8 cellular contexts compared by ENCODE assay signal in the genomic region with DNA sequence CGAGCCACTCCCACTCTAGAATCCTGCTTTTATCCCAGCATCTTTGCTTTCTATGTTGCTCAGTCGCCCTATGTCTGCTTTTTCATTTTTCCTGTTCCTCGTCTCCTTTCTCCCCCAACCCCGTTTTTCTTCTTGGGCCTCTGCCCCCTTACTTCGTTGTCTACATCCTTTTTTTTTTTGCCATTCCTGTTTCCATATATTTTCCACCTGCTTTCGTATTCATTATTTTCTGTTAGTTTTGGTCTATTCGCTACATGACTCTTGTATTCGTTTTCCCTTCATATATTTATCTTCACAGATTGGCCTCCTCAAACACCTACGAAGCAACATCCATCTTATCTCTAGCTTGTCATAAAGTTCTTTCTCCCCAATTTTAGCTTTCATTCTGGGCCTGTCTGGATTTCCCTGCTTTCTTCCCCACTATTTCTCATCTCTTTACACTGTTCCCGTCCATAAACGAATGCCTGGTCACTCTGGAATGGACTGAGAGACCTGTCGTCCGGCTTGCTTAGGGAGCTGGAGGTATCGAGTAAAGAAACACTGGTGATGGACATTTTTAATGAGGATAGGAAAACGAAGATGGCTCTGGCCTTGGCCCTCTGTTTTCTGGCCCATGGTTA. TPM values are rescaled to one million over a fixed set of nuclear protein-coding genes. Genes with fewer than 3 reads are reported as not detected.
DNase-seq lines count a peak whose midpoint lies in the region; TF ChIP-seq lines count a peak whose summit lies in the region.

No MANE protein-coding gene starts in this region.

- no peak for DNase-seq in T-helper 1 cell
- DNase-seq in adipocyte (ENCODE audit: low read depth), result peak; percentile 38
- no peak for DNase-seq in kidney epithelial cell (ENCODE audit: low read depth)
- DNase-seq in substantia nigra (lab: John Stamatoyannopoulos, UW), result peak in 1 of 49 donors; percentile 2
- no peak for DNase-seq in ureter (ENCODE audit: low spot score)
- DNase-seq in middle frontal gyrus (ENCODE audit: extremely low spot score, low spot score), result no peak
- DNase-seq in stimulated activated CD4-positive, alpha-beta T cell treated with anti-CD3 and anti-CD28 coated beads, Interleukin-1b, Interleukin-23, amount 100 ng/mL, for 48 hours, result no peak

- H3K4me1 ChIP-seq in adipocyte (ENCODE audit: control insufficient read depth, insufficient read depth, low read length), result peaks cover 18% of the 10 kb centered on the region

- no peaks in the 10 kb centered on the region for H3K27me3 ChIP-seq in adipocyte (replicated peaks; ENCODE audit: control insufficient read depth, insufficient read depth, low read length)
- H3K27me3 ChIP-seq in kidney epithelial cell (ENCODE audit: control insufficient read depth, insufficient read depth, low read length), result no peaks in the 10 kb centered on the region

- no peaks in the 10 kb centered on the region for H3K9me3 Mint-ChIP-seq in T-helper 1 cell treated with Interleukin-12 subunit alpha and Interleukin-12 subunit beta and Interleukin-4 antibody, amounts not matched to agents 30 μg/mL and 1 μg/mL, for 36 hours

- peaks cover 38% of the 10 kb centered on the region for H3K36me3 ChIP-seq in adipocyte (ENCODE audit: control insufficient read depth, insufficient read depth, low read length, severe bottlenecking)
- peaks cover 7% of the 10 kb centered on the region for H3K36me3 ChIP-seq in kidney epithelial cell (ENCODE audit: control insufficient read depth, insufficient read depth, low read length)

- H3K9me3 ChIP-seq in adipocyte (ENCODE audit: control insufficient read depth, low read length), result no peaks in the 10 kb centered on the region

- peaks cover 28% of the 10 kb centered on the region for H3K4me1 Mint-ChIP-seq in T-helper 1 cell treated with Interleukin-12 subunit alpha and Interleukin-12 subunit beta and Interleukin-4 antibody, amounts not matched to agents 30 μg/mL and 1 μg/mL, for 36 hours (ENCODE audit: low read depth)

- H3K27me3 Mint-ChIP-seq in T-helper 1 cell treated with Interleukin-12 subunit alpha and Interleukin-12 subunit beta and Interleukin-4 antibody, amounts not matched to agents 30 μg/mL and 1 μg/mL, for 36 hours (ENCODE audit: low read depth), result no peaks in the 10 kb centered on the region

- TF ChIP-seq CTCF in kidney epithelial cell (IDR thresholded peaks at IDR 0.05; ENCODE audit: insufficient read depth, low read length, poor library complexity, severe bottlenecking), result no peak

- H3K4me3 ChIP-seq in adipocyte (ENCODE audit: low read length) (peak overlapping the region; percentile 98), kidney epithelial cell (ENCODE audit: low read depth, low read length) (peak overlapping the region; percentile 100)

- peak overlapping the region; percentile 96 for H3K4me3 Mint-ChIP-seq in T-helper 1 cell treated with Interleukin-12 subunit alpha and Interleukin-12 subunit beta and Interleukin-4 antibody, amounts not matched to agents 30 μg/mL and 1 μg/mL, for 36 hours

- H3K27ac Mint-ChIP-seq in T-helper 1 cell treated with Interleukin-12 subunit alpha and Interleukin-12 subunit beta and Interleukin-4 antibody, amounts not matched to agents 30 μg/mL and 1 μg/mL, for 36 hours, result peak overlapping the region; percentile 93

- peak overlapping the region; percentile 96 for H3K27ac ChIP-seq in substantia nigra (ENCODE audit: low read depth, low read length, poor library complexity, severe bottlenecking)

- peak overlapping the region; percentile 99 for H3K9ac ChIP-seq in adipocyte (ENCODE audit: low read length)

- H3K36me3 Mint-ChIP-seq in T-helper 1 cell treated with Interleukin-12 subunit alpha and Interleukin-12 subunit beta and Interleukin-4 antibody, amounts not matched to agents 30 μg/mL and 1 μg/mL, for 36 hours (ENCODE audit: low read depth), result peaks cover 40% of the 10 kb centered on the region

RNA-seq across cellular contexts. Expression of a gene that starts 0.9 kb away (rescaled TPM):
- total RNA-seq in kidney epithelial cell, result 117 and 143 TPM in 2 replicates
- 186 TPM for total RNA-seq in ureter

RNA-seq across cellular contexts. Expression of a gene that starts 6.4 kb away (rescaled TPM):
- 0.33 TPM in 1 of 2 replicates, not detected in the other for total RNA-seq in kidney epithelial cell
- total RNA-seq in ureter, result 6.7 TPM

RNA-seq across cellular contexts. Expression of a gene that starts 28.6 kb away (rescaled TPM):
- total RNA-seq in kidney epithelial cell (not detected in 2 replicates), ureter (not detected)

RNA-seq across cellular contexts. Expression of a gene that starts 31.0 kb away (rescaled TPM):
- total RNA-seq in kidney epithelial cell (468 and 473 TPM in 2 replicates), ureter (234 TPM)

RNA-seq across cellular contexts. Expression of a gene that starts 34.3 kb away (rescaled TPM):
- total RNA-seq in kidney epithelial cell, result 1.3 and 1.8 TPM in 2 replicates
- 2.4 TPM for total RNA-seq in ureter
